1 cellular context compared by ENCODE assay signal in the genomic region with DNA sequence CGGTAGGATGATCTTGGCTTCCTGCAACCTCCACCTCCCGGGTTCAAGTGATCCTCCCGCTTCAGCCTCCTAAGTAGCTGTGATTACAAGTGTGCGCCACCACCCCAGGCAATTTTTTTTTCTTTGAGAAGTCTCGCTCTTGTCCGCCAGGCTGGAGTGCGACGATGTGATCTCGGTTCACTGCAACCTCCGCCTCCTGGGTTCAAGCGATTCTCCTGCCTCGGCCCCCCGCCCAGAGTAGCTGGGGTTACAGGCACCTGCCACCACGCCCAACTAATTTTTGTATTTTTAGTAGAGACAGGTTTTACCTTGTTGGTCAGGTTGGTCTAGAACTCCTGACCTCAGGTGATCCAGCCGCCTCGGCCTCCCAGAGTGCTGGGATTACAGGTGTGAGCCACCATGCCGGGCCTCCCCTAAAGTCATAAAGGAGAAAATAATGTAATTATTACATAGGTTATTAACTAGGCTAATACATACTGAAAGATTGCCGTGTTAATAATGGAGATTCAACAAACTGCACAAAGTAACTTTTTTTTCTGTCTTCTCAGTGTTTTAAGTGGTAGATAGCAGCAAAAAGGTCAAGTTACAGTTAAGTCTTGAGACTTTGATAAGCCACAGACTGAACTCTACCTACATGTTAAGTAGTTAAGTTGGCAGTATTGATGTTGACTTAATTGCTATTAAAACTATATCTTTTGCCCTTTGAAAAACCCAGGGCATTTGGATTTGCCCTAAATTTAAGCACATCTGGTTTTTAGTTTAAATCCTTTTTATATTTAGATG.
TF ChIP-seq lines count a peak whose summit lies in the region.

No MANE protein-coding gene starts in this region.

TF ChIP-seq in A549, 52 proteins besides CTCF, POLR2A, EP300 and RAD21 (continued from another document):
- no peak for TF ChIP-seq ZSCAN20 (CRISPR knock-in tag; IDR thresholded peaks at IDR 0.05)
